8 cellular contexts compared by ENCODE assay signal in the genomic region with DNA sequence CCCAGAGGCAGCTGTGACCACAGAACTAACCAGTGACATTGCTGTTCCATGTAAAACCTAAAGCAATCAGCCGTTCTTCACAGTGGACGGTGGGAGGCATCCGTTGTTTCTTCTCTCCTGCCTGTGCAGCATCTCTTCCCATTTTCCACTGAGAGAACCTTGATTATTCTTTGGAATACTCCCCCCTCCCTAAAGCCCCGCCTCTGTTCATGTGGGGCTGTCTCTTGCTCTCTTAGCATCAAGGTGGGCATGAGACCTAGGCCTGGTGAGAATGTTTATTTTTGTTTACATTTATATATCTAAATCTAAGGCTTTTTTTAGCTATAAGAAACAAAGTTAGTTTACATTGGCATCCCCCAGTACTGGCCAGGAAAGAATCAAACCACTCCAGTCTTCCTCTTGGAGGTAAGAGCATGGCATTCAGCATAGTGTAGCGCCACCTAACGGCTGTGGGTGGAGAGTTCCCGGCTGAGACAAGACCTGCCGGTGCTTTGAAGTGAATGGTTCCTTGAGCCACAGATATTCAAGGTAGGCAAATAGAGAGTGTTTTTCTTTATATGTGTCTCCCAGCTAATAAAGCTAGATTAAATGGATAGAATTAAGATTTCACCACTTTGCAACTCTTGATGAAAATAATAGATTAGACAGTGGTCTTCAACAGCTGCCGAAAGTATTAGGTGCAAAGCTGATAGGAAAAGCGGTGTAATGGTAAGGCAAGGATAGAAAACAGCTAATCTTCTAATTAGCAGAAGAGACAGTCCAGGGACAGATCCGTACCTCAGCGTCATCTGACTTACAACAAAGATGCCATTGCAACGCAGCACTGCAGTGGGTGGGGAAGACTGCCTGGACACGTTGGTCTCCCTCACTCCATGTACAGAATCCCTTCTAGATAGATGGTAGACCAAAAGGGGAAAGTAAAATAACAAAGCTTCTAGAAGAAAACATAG.
DNase-seq lines count a peak whose midpoint lies in the region; ATAC-seq, FAIRE-seq and TF ChIP-seq lines count a peak whose summit lies in the region.

No MANE protein-coding gene starts in this region.

- H3K9me3 ChIP-seq in gastroesophageal sphincter: no peaks in the 10 kb centered on the region
- H3K9me3 ChIP-seq in pancreas: no peaks in the 10 kb centered on the region

- TF ChIP-seq CTCF in WTC11 (IDR thresholded peaks at IDR 0.05) (peak; percentile 83), gastroesophageal sphincter (IDR thresholded peaks at IDR 0.05) (peak; percentile 47 to 74 (median 54)), pancreas (IDR thresholded peaks at IDR 0.05) (peak; percentile 62 to 69 (median 67))

- H3K27me3 ChIP-seq in gastroesophageal sphincter (no peaks in the 10 kb centered on the region), pancreas (no peaks in the 10 kb centered on the region)

- H3K27me3 Mint-ChIP-seq in WTC11 (ENCODE audit: low read depth): no peaks in the 10 kb centered on the region
- peaks cover 8% of the 10 kb centered on the region for H3K27me3 Mint-ChIP-seq in stimulated activated memory B cell treated with anti-CD40 and anti-IgM and Interleukin-4, amounts not matched to agents 10 μg/mL and 1 μg/mL and 100 μg/mL, for 72 hours

- ATAC-seq in GM18868 (IDR thresholded peaks at IDR 0.05; ENCODE audit: unreplicated experiment) (peak; percentile 64), WTC11 (peak; percentile 96), gastroesophageal sphincter (no peak), pancreas (peak; percentile 74 to 94 (median 92))
- ATAC-seq in stimulated activated memory B cell treated with anti-CD40 and anti-IgM and Interleukin-4, amounts not matched to agents 10 μg/mL and 1 μg/mL and 100 μg/mL, for 72 hours: no peak

- H3K36me3 ChIP-seq in gastroesophageal sphincter (peaks cover 0 to 86% of the 10 kb centered on the region in 2 donors), pancreas (peaks cover 0 to 11% (median 0%) of the 10 kb centered on the region in 3 donors)

- CTCF ChIA-PET in WTC11 (lab: Charles Lee): interaction anchor here (0.5 to 1.9 kb wide), 30 partner anchors 8 to 1117 kb away, joined by 3 to 9 read pairs (median 3); no protein-coding TSS in a partner anchor

- DNase-seq in Ammon's horn (ENCODE audit: low spot score) (peak; percentile 81), NCI-H1694 treated with DMSO at 0.1 percent for 48 hours (lab: John Stamatoyannopoulos, UW) (peak; percentile 47), WTC11 (ENCODE audit: low spot score) (peak; percentile 88), pancreas (peak in 5 of 6 donors; percentile 45 to 84 (median 67)), DMS153 treated with DMSO at 0.1 percent for 48 hours (lab: John Stamatoyannopoulos, UW; ENCODE audit: unreplicated experiment) (no peak)

- H3K4me1 ChIP-seq in gastroesophageal sphincter (no peaks in the 10 kb centered on the region), pancreas (peaks cover 0 to 4% (median 0%) of the 10 kb centered on the region in 3 donors)

- TF ChIP-seq POLR2A in gastroesophageal sphincter (IDR thresholded peaks at IDR 0.05): no peak

- no peak overlapping the region for H3K27ac Mint-ChIP-seq in WTC11
- H3K27ac Mint-ChIP-seq in stimulated activated memory B cell treated with anti-CD40 and anti-IgM and Interleukin-4, amounts not matched to agents 10 μg/mL and 1 μg/mL and 100 μg/mL, for 72 hours: no peak overlapping the region

- H3K36me3 Mint-ChIP-seq in WTC11: peaks cover 3% of the 10 kb centered on the region; the same call in 1 of the 2 replicates
- no peaks in the 10 kb centered on the region for H3K36me3 Mint-ChIP-seq in stimulated activated memory B cell treated with anti-CD40 and anti-IgM and Interleukin-4, amounts not matched to agents 10 μg/mL and 1 μg/mL and 100 μg/mL, for 72 hours

- 75 to 79% methylated on average over 12 to 13 of the region's 14 CpGs for WGBS in gastroesophageal sphincter (ENCODE audit: low coverage in 1 of 2), 2 donors
- WGBS in pancreas, 2 donors: 68 to 72% methylated on average over 14 of the region's 14 CpGs

- TF ChIP-seq EP300 in gastroesophageal sphincter (IDR thresholded peaks at IDR 0.05): no peak

- POLR2A ChIA-PET in WTC11 (lab: Charles Lee): no interaction called here

- 0 out of 2 replicates have a peak, but pooled peaks cover 3% of the 10 kb centered on the region for H3K9me3 Mint-ChIP-seq in WTC11
- H3K9me3 Mint-ChIP-seq in stimulated activated memory B cell treated with anti-CD40 and anti-IgM and Interleukin-4, amounts not matched to agents 10 μg/mL and 1 μg/mL and 100 μg/mL, for 72 hours: no peaks in the 10 kb centered on the region

- intact Hi-C loops in pancreas (cut with DNase I): loop anchor here in 1 of 3 donors (10.0 kb wide), 2 partner anchors 305 to 1115 kb away; no protein-coding TSS in a partner anchor

- no peak overlapping the region for H3K4me3 Mint-ChIP-seq in WTC11
- no peak overlapping the region for H3K4me3 Mint-ChIP-seq in stimulated activated memory B cell treated with anti-CD40 and anti-IgM and Interleukin-4, amounts not matched to agents 10 μg/mL and 1 μg/mL and 100 μg/mL, for 72 hours

- H3K4me3 ChIP-seq in gastroesophageal sphincter (no peak overlapping the region), pancreas (no peak overlapping the region)

- H3K4me1 Mint-ChIP-seq in WTC11: peaks cover 43% of the 10 kb centered on the region
- no peaks in the 10 kb centered on the region for H3K4me1 Mint-ChIP-seq in stimulated activated memory B cell treated with anti-CD40 and anti-IgM and Interleukin-4, amounts not matched to agents 10 μg/mL and 1 μg/mL and 100 μg/mL, for 72 hours

- FAIRE-seq in pancreas (lab: Jason Lieb, UNC): no peak

- H3K27ac ChIP-seq in gastroesophageal sphincter (no peak overlapping the region), pancreas (no peak overlapping the region)

TF ChIP-seq in WTC11, 78 proteins besides CTCF, POLR2A, EP300 and RAD21 (continues in another document):
- no peak for TF ChIP-seq ZNF671 (CRISPR knock-in tag; IDR thresholded peaks at IDR 0.05)
- no peak for TF ChIP-seq ELF4 (CRISPR knock-in tag; IDR thresholded peaks at IDR 0.05; ENCODE audit: low read depth)
- TF ChIP-seq GRHL2 (CRISPR knock-in tag; IDR thresholded peaks at IDR 0.05; ENCODE audit: insufficient replicate concordance, severe bottlenecking): no peak
- TF ChIP-seq, protein P1, sequence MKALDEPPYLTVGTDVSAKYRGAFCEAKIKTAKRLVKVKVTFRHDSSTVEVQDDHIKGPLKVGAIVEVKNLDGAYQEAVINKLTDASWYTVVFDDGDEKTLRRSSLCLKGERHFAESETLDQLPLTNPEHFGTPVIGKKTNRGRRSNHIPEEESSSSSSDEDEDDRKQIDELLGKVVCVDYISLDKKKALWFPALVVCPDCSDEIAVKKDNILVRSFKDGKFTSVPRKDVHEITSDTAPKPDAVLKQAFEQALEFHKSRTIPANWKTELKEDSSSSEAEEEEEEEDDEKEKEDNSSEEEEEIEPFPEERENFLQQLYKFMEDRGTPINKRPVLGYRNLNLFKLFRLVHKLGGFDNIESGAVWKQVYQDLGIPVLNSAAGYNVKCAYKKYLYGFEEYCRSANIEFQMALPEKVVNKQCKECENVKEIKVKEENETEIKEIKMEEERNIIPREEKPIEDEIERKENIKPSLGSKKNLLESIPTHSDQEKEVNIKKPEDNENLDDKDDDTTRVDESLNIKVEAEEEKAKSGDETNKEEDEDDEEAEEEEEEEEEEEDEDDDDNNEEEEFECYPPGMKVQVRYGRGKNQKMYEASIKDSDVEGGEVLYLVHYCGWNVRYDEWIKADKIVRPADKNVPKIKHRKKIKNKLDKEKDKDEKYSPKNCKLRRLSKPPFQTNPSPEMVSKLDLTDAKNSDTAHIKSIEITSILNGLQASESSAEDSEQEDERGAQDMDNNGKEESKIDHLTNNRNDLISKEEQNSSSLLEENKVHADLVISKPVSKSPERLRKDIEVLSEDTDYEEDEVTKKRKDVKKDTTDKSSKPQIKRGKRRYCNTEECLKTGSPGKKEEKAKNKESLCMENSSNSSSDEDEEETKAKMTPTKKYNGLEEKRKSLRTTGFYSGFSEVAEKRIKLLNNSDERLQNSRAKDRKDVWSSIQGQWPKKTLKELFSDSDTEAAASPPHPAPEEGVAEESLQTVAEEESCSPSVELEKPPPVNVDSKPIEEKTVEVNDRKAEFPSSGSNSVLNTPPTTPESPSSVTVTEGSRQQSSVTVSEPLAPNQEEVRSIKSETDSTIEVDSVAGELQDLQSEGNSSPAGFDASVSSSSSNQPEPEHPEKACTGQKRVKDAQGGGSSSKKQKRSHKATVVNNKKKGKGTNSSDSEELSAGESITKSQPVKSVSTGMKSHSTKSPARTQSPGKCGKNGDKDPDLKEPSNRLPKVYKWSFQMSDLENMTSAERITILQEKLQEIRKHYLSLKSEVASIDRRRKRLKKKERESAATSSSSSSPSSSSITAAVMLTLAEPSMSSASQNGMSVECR (CRISPR knock-in tag; IDR thresholded peaks at IDR 0.05; ENCODE audit: borderline replicate concordance): no peak
- TF ChIP-seq, protein P2, sequence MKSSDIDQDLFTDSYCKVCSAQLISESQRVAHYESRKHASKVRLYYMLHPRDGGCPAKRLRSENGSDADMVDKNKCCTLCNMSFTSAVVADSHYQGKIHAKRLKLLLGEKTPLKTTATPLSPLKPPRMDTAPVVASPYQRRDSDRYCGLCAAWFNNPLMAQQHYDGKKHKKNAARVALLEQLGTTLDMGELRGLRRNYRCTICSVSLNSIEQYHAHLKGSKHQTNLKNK (CRISPR knock-in tag; IDR thresholded peaks at IDR 0.05): no peak
- no peak for TF ChIP-seq CREB1 (CRISPR knock-in tag; IDR thresholded peaks at IDR 0.05)
- TF ChIP-seq ZNF396 (CRISPR knock-in tag; IDR thresholded peaks at IDR 0.05; ENCODE audit: borderline replicate concordance): no peak
- TF ChIP-seq EMX1 (CRISPR knock-in tag; IDR thresholded peaks at IDR 0.05): no peak
- TF ChIP-seq, protein P3, sequence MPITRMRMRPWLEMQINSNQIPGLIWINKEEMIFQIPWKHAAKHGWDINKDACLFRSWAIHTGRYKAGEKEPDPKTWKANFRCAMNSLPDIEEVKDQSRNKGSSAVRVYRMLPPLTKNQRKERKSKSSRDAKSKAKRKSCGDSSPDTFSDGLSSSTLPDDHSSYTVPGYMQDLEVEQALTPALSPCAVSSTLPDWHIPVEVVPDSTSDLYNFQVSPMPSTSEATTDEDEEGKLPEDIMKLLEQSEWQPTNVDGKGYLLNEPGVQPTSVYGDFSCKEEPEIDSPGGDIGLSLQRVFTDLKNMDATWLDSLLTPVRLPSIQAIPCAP (CRISPR knock-in tag; IDR thresholded peaks at IDR 0.05): no peak
- no peak for TF ChIP-seq PRRX2 (CRISPR knock-in tag; IDR thresholded peaks at IDR 0.05)
- TF ChIP-seq, protein P4, sequence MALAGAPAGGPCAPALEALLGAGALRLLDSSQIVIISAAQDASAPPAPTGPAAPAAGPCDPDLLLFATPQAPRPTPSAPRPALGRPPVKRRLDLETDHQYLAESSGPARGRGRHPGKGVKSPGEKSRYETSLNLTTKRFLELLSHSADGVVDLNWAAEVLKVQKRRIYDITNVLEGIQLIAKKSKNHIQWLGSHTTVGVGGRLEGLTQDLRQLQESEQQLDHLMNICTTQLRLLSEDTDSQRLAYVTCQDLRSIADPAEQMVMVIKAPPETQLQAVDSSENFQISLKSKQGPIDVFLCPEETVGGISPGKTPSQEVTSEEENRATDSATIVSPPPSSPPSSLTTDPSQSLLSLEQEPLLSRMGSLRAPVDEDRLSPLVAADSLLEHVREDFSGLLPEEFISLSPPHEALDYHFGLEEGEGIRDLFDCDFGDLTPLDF (CRISPR knock-in tag; IDR thresholded peaks at IDR 0.05): no peak

Comparison
In these comparisons a context has a peak if more than half of its experiments do, and no peak if none do; other contexts are left out.
1. ATAC-seq: peak in GM18868 (single experiment), WTC11 (single experiment) and pancreas (4 of 4); none in gastroesophageal sphincter (single experiment) and stimulated activated memory B cell treated with anti-CD40 and anti-IgM and Interleukin-4, amounts not matched to agents 10 μg/mL and 1 μg/mL and 100 μg/mL, for 72 hours (single experiment).
2. Peak in every context shown above with its lines, with median percentiles within 50 percentile points of each other: CTCF ChIP-seq.